Comparison of ENCODE assay signal across 13 cellular contexts in genomic region chr13:103517066-103517767, GRCh38.
A peak's percentile ranks its signal among the peaks of the same experiment; 100 is the strongest.
DNase-seq lines count a peak whose midpoint lies in the region; ATAC-seq lines count a peak whose summit lies in the region.
"Had no signal": no experiment of that assay in that cellular context is flagged by ENCODE, and none has a peak within 500 bp of the region (broad histone marks: within the 10 kb centered on the region; RNA-seq: fewer than 3 reads in every experiment).

No MANE protein-coding gene starts in this region.

- no peak overlapping the region for H2AK5ac ChIP-seq in trophoblast cell (ENCODE audit: low read length)

- H3K18ac ChIP-seq in trophoblast cell (ENCODE audit: low read length), result no peak overlapping the region

- H4K8ac ChIP-seq in trophoblast cell (ENCODE audit: low read depth, low read length), result no peak overlapping the region

- H2BK12ac ChIP-seq in trophoblast cell (ENCODE audit: low read length), result no peak overlapping the region

- ATAC-seq in GM18907 (IDR thresholded peaks at IDR 0.05; ENCODE audit: unreplicated experiment), result peak; percentile 94
- ATAC-seq in GM21737 (IDR thresholded peaks at IDR 0.05; ENCODE audit: unreplicated experiment), result peak; percentile 96
- peak; percentile 97 for ATAC-seq in HG03457 (IDR thresholded peaks at IDR 0.05; ENCODE audit: unreplicated experiment)
- ATAC-seq: stimulated activated memory B cell treated with anti-CD40 and anti-IgM and Interleukin-4, amounts not matched to agents 10 μg/mL and 1 μg/mL and 100 μg/mL, for 72 hours had no signal

- H3K36me3 ChIP-seq in trophoblast cell (ENCODE audit: control insufficient read depth in 1 of 2, insufficient read depth in 2 of 2, low read length in 2 of 2), result no peaks in the 10 kb centered on the region

- no peak overlapping the region for H3K4me2 ChIP-seq in trophoblast cell (ENCODE audit: low read length)

- DNase-seq in kidney glomerular epithelial cell (lab: John Stamatoyannopoulos, UW) (peak; percentile 19), trophoblast cell (no peak), GM03348 (ENCODE audit: low spot score) (no peak), NCI-H2107 treated with DMSO at 0.1 percent for 48 hours (lab: John Stamatoyannopoulos, UW; ENCODE audit: unreplicated experiment) (no peak), GDM1 (lab: John Stamatoyannopoulos, UW) (no peak)
- DNase-seq: activated CD8-positive, alpha-beta memory T cell treated with anti-CD3 and anti-CD28 coated beads for 24 hours; DMS153; H9 had no signal

- no peak overlapping the region for H3K9ac ChIP-seq in trophoblast cell (ENCODE audit: low read length)

- H3K9me3 ChIP-seq in trophoblast cell (ENCODE audit: insufficient read depth, low read depth, low read length), result no peaks in the 10 kb centered on the region

- no peak overlapping the region for H4K91ac ChIP-seq in trophoblast cell (ENCODE audit: low read depth, low read length)

- no peak overlapping the region for H3K14ac ChIP-seq in trophoblast cell (ENCODE audit: low read length)

- no CpG with 5 or more reads among the region's 3 CpGs for WGBS in trophoblast cell (ENCODE audit: extremely low coverage, insufficient coverage, insufficient read length)

- H3K4me1 ChIP-seq in trophoblast cell (ENCODE audit: control insufficient read depth in 1 of 2, insufficient read depth in 2 of 2, low read length in 2 of 2), result no peaks in the 10 kb centered on the region

- H3K79me2 ChIP-seq in trophoblast cell (ENCODE audit: control insufficient read depth, insufficient read depth, low read length, poor library complexity), result no peaks in the 10 kb centered on the region

- no peaks in the 10 kb centered on the region for H3K79me1 ChIP-seq in trophoblast cell (ENCODE audit: low read length)

- no peak overlapping the region for H3K4ac ChIP-seq in trophoblast cell (ENCODE audit: low read depth, low read length)

- H3K4me3 ChIP-seq in trophoblast cell (ENCODE audit: low read depth, low read length), result no peak overlapping the region
- H3K4me3 ChIP-seq: SK-N-MC had no signal

- H2BK120ac ChIP-seq in trophoblast cell (ENCODE audit: insufficient read depth, low read length, poor library complexity), result no peak overlapping the region

- no peaks in the 10 kb centered on the region for H3K27me3 ChIP-seq in trophoblast cell (ENCODE audit: insufficient read depth, low read length)

- H2AFZ ChIP-seq in trophoblast cell (ENCODE audit: insufficient read depth, low read length, poor library complexity), result no peak overlapping the region

- no peak overlapping the region for H3K23ac ChIP-seq in trophoblast cell (ENCODE audit: low read length)

- no peak overlapping the region for H3K27ac ChIP-seq in trophoblast cell (ENCODE audit: low read depth, low read length)
- H3K27ac ChIP-seq: SK-N-MC had no signal

- no peak overlapping the region for H4K12ac ChIP-seq in trophoblast cell (ENCODE audit: low read depth, low read length)

- H2BK5ac ChIP-seq in trophoblast cell (ENCODE audit: low read depth, low read length, poor library complexity), result no peak overlapping the region
